In the genomic region with DNA sequence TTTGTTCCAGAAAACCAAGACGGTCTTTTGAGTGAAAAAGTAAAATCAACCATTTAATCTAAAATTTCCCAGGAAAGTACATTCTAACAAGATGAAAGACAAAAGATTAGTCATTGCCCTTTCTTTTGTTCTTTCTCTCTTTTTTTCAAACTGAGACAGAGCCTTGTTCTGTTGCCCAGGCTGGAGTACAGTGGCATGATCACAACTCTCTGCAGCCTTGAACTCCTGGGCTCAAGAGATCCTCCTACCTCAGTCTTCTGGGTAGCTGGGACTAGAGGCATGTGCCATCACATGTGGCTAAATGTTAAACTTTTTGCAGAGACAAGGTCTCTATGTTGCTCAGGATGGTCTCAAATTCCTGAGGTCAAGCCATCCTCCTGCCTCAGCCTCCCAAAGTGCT, we compare ENCODE assay signal across 15 cellular contexts.
"Had no signal": no experiment of that assay in that cellular context is flagged by ENCODE, and none has a peak within 500 bp of the region (broad histone marks: within the 10 kb centered on the region; RNA-seq: fewer than 3 reads in every experiment).

No MANE protein-coding gene starts in this region.

- H3K4me1 Mint-ChIP-seq: memory B cell had no signal

- H3K36me3 ChIP-seq: SJCRH30 had no signal

- ATAC-seq: gastroesophageal sphincter; left lung; sciatic nerve; stimulated activated naive B cell treated with anti-CD40 and anti-IgM and Interleukin-4, amounts not matched to agents 10 μg/mL and 1 μg/mL and 100 μg/mL, for 72 hours; upper lobe of right lung had no signal

- H3K27ac Mint-ChIP-seq: memory B cell; nephron progenitor cell; stimulated activated naive B cell treated with anti-CD40 and anti-IgM and Interleukin-4, amounts not matched to agents 10 μg/mL and 1 μg/mL and 100 μg/mL, for 72 hours had no signal

- H3K27ac ChIP-seq: psoas muscle, SJCRH30, upper lobe of right lung had no signal

- H3K4me1 ChIP-seq: SJCRH30 had no signal

- H3K9me3 ChIP-seq: gastroesophageal sphincter, left lung, psoas muscle, SJCRH30, upper lobe of right lung had no signal

- H3K4me3 ChIP-seq: gastroesophageal sphincter, left lung, psoas muscle, SJCRH30, upper lobe of right lung had no signal

- DNase-seq: caudate nucleus; cortex of kidney; effector CD8-positive, alpha-beta T cell; left lung; nephron progenitor cell; SJCRH30; stimulated activated CD4-positive, alpha-beta T cell treated with anti-CD3 and anti-CD28 coated beads, Interleukin-2, amount 100 ng/mL, for 24 hours; stimulated activated naive B cell treated with anti-CD40 and anti-IgM and Interleukin-4, amounts not matched to agents 10 μg/mL and 1 μg/mL and 100 μg/mL, for 72 hours; T-helper 9 cell; upper lobe of right lung had no signal

- H3K9me3 Mint-ChIP-seq: memory B cell; stimulated activated naive B cell treated with anti-CD40 and anti-IgM and Interleukin-4, amounts not matched to agents 10 μg/mL and 1 μg/mL and 100 μg/mL, for 72 hours had no signal

- FAIRE-seq: keratinocyte had no signal

- H3K27me3 ChIP-seq: gastroesophageal sphincter, left lung, SJCRH30, upper lobe of right lung had no signal

- H3K27me3 Mint-ChIP-seq: memory B cell; stimulated activated naive B cell treated with anti-CD40 and anti-IgM and Interleukin-4, amounts not matched to agents 10 μg/mL and 1 μg/mL and 100 μg/mL, for 72 hours had no signal

- H3K4me3 Mint-ChIP-seq: memory B cell; nephron progenitor cell; stimulated activated naive B cell treated with anti-CD40 and anti-IgM and Interleukin-4, amounts not matched to agents 10 μg/mL and 1 μg/mL and 100 μg/mL, for 72 hours had no signal
